9 cellular contexts compared by ENCODE assay signal in genomic region chr6:4379958-4380357, GRCh38.
"Had no signal": no experiment of that assay in that cellular context is flagged by ENCODE, and none has a peak within 500 bp of the region (broad histone marks: within the 10 kb centered on the region; RNA-seq: fewer than 3 reads in every experiment).

No MANE protein-coding gene starts in this region.

- H3K4me3 ChIP-seq: GM23248 had no signal

- H2AFZ ChIP-seq: GM23248 had no signal

- FAIRE-seq: H1, H54, HTR-8/SVneo had no signal

- H3K27ac ChIP-seq: GM23248 had no signal

- DNase-seq: GM23248, H9, HCEC 1CT, HFFc6, KG1 had no signal

- H3K4me3 Mint-ChIP-seq: H9, HFFc6, IgD-negative memory B cell had no signal

- H3K27ac Mint-ChIP-seq: H9, HFFc6, IgD-negative memory B cell had no signal

- H3K4me1 Mint-ChIP-seq: IgD-negative memory B cell had no signal

- H3K9ac ChIP-seq: GM23248 had no signal
